Comparison of ENCODE assay signal across 20 cellular contexts in genomic region chrX:12403474-12404082, GRCh38.
"Had no signal": no experiment of that assay in that cellular context is flagged by ENCODE, and none has a peak within 500 bp of the region (broad histone marks: within the 10 kb centered on the region; RNA-seq: fewer than 3 reads in every experiment).

No MANE protein-coding gene starts in this region.

- H3K4me3 Mint-ChIP-seq: activated CD4-positive, alpha-beta memory T cell treated with anti-CD3 and anti-CD28 coated beads for 36 hours; activated CD4-positive, alpha-beta T cell treated with anti-CD3 and anti-CD28 coated beads for 36 hours; activated CD8-positive, alpha-beta memory T cell treated with anti-CD3 and anti-CD28 coated beads, Interleukin-2, amount 10 ng/mL, durations not matched to agents 7 days and 5 days; activated T-cell treated with anti-CD3 and anti-CD28 coated beads, Interleukin-2, amount 50 U/mL, for 4 hours; immature natural killer cell; neural progenitor cell had no signal

- H3K4me3 ChIP-seq: gastrocnemius medialis, heart left ventricle, lung, neural progenitor cell, ovary, sigmoid colon had no signal

- H3K27me3 Mint-ChIP-seq: activated CD4-positive, alpha-beta memory T cell treated with anti-CD3 and anti-CD28 coated beads for 36 hours; activated CD8-positive, alpha-beta memory T cell treated with anti-CD3 and anti-CD28 coated beads, Interleukin-2, amount 10 ng/mL, durations not matched to agents 7 days and 5 days had no signal

- H3K4me2 ChIP-seq: neural progenitor cell had no signal

- H3K9me3 Mint-ChIP-seq: activated CD4-positive, alpha-beta memory T cell treated with anti-CD3 and anti-CD28 coated beads for 36 hours; activated naive CD4-positive, alpha-beta T cell treated with anti-CD3 and anti-CD28 coated beads, Interleukin-2, amount 50 U/mL, for 72 hours; activated T-cell treated with anti-CD3 and anti-CD28 coated beads, Interleukin-2, amount 50 U/mL, for 4 hours had no signal

- H2AFZ ChIP-seq: neural progenitor cell had no signal

- ATAC-seq: activated CD4-positive, alpha-beta T cell treated with anti-CD3 and anti-CD28 coated beads for 36 hours; activated CD8-positive, alpha-beta memory T cell treated with anti-CD3 and anti-CD28 coated beads, Interleukin-2, amount 10 ng/mL, durations not matched to agents 7 days and 5 days; activated naive CD4-positive, alpha-beta T cell treated with anti-CD3 and anti-CD28 coated beads, Interleukin-2, amount 50 U/mL, for 72 hours; activated T-cell treated with anti-CD3 and anti-CD28 coated beads, Interleukin-2, amount 50 U/mL, for 4 hours; gastrocnemius medialis; left colon had no signal

- H3K36me3 ChIP-seq: gastrocnemius medialis, heart left ventricle, neural progenitor cell, ovary, sigmoid colon had no signal

- H3K9ac ChIP-seq: neural progenitor cell had no signal

- H3K36me3 Mint-ChIP-seq: activated CD4-positive, alpha-beta memory T cell treated with anti-CD3 and anti-CD28 coated beads for 36 hours; activated CD8-positive, alpha-beta memory T cell treated with anti-CD3 and anti-CD28 coated beads, Interleukin-2, amount 10 ng/mL, durations not matched to agents 7 days and 5 days; activated naive CD4-positive, alpha-beta T cell treated with anti-CD3 and anti-CD28 coated beads, Interleukin-2, amount 50 U/mL, for 72 hours; immature natural killer cell; neural progenitor cell had no signal

- H3K4me1 Mint-ChIP-seq: activated CD4-positive, alpha-beta T cell treated with anti-CD3 and anti-CD28 coated beads for 36 hours; activated CD8-positive, alpha-beta memory T cell treated with anti-CD3 and anti-CD28 coated beads, Interleukin-2, amount 10 ng/mL, durations not matched to agents 7 days and 5 days; immature natural killer cell; neural progenitor cell had no signal

- H3K27ac Mint-ChIP-seq: activated CD4-positive, alpha-beta memory T cell treated with anti-CD3 and anti-CD28 coated beads for 36 hours; activated CD4-positive, alpha-beta T cell treated with anti-CD3 and anti-CD28 coated beads for 36 hours; activated CD8-positive, alpha-beta memory T cell treated with anti-CD3 and anti-CD28 coated beads, Interleukin-2, amount 10 ng/mL, durations not matched to agents 7 days and 5 days; activated naive CD4-positive, alpha-beta T cell treated with anti-CD3 and anti-CD28 coated beads, Interleukin-2, amount 50 U/mL, for 72 hours; immature natural killer cell; neural progenitor cell had no signal

- H3K4me1 ChIP-seq: gastrocnemius medialis, neural progenitor cell had no signal

- DNase-seq: activated CD4-positive, alpha-beta memory T cell treated with anti-CD3 and anti-CD28 coated beads for 36 hours; activated CD4-positive, alpha-beta T cell treated with anti-CD3 and anti-CD28 coated beads for 36 hours; activated CD8-positive, alpha-beta memory T cell treated with anti-CD3 and anti-CD28 coated beads, Interleukin-2, amount 10 ng/mL, durations not matched to agents 7 days and 5 days; activated effector memory CD4-positive, alpha-beta T cell treated with Interleukin-2 at 50 U/mL for 16 hours; activated T-cell treated with anti-CD3 and anti-CD28 coated beads, Interleukin-2, amount 50 U/mL, for 4 hours; amygdala; cerebellar nuclear complex; effector CD8-positive, alpha-beta T cell; gastrocnemius medialis; heart left ventricle; immature natural killer cell; left colon; ovary; sigmoid colon; stimulated activated CD4-positive, alpha-beta T cell treated with anti-CD3 and anti-CD28 coated beads, Interleukin-12 subunit alpha, Interleukin-12 subunit beta, amount 100 ng/mL, for 4 hours; stimulated activated CD4-positive, alpha-beta T cell treated with anti-CD3 and anti-CD28 coated beads, Interleukin-2, amount 100 ng/mL, for 24 hours had no signal

- H3K9me3 ChIP-seq: gastrocnemius medialis, heart left ventricle, ovary, sigmoid colon had no signal

- H3K27me3 ChIP-seq: gastrocnemius medialis, neural progenitor cell, ovary, sigmoid colon had no signal

- H3K27ac ChIP-seq: gastrocnemius medialis, heart left ventricle, neural progenitor cell, ovary, sigmoid colon, VCaP had no signal
